In the genomic region with DNA sequence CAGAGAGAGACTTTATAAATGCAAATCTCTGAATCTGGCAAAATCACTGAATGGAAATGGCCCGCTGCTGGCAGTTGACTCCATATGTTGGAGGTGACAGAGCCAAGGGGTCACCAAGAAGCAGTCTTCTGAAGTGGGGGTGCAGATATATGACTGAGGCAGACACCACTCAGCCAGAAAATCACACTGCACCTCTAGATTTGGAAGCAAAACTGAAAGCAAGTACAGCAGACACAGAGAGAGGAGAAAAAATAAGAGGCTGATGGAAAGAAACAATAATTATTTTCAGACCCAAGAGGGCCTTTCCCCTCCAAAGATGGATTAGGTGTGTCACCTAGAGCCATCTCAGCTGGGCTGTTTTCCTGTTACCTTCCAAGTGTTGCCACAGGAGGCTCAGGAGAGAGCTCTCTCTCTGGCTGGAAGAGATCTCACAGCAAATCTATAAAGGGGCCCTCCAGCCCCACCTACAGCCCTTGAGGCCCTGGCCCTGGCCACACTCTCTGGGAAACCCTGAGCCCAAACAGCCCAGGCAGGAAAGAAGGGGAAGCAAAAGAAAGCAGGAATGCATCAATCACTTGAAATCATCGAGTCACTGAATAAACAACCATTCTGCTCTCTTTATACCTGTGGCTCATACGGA, we compare ENCODE assay signal across 17 cellular contexts.
"Had no signal": no experiment of that assay in that cellular context is flagged by ENCODE, and none has a peak within 500 bp of the region (broad histone marks: within the 10 kb centered on the region; RNA-seq: fewer than 3 reads in every experiment).

No MANE protein-coding gene starts in this region.

- H3K9me3 Mint-ChIP-seq: activated naive CD8-positive, alpha-beta T cell treated with anti-CD3 and anti-CD28 coated beads, Interleukin-2, amount 10 ng/mL, durations not matched to agents 7 days and 5 days; stimulated activated naive CD8-positive, alpha-beta T cell treated with anti-CD3 and anti-CD28 coated beads, Interleukin-15, Interleukin-2, amounts not matched to agents 100 ng/mL and 50 ng/mL, for 24 hours had no signal

- H3K36me3 Mint-ChIP-seq: activated naive CD8-positive, alpha-beta T cell treated with anti-CD3 and anti-CD28 coated beads, Interleukin-2, amount 10 ng/mL, durations not matched to agents 7 days and 5 days had no signal

- H3K4me3 Mint-ChIP-seq: activated naive CD8-positive, alpha-beta T cell treated with anti-CD3 and anti-CD28 coated beads, Interleukin-2, amount 10 ng/mL, durations not matched to agents 7 days and 5 days; activated T-cell treated with anti-CD3 and anti-CD28 coated beads, Interleukin-2, amount 50 U/mL, for 72 hours; stimulated activated naive CD8-positive, alpha-beta T cell treated with anti-CD3 and anti-CD28 coated beads, Interleukin-15, Interleukin-2, amounts not matched to agents 100 ng/mL and 50 ng/mL, for 24 hours; T-helper 17 cell had no signal

- DNase-seq: activated CD4-positive, alpha-beta T cell treated with anti-CD3 and anti-CD28 coated beads for 4 hours; activated CD8-positive, alpha-beta memory T cell treated with anti-CD3 and anti-CD28 coated beads, Interleukin-2, amount 50 U/mL, for 48 hours; activated gamma-delta T cell treated with Interleukin-2 at 50 U/mL for 16 hours; activated naive CD8-positive, alpha-beta T cell treated with anti-CD3 and anti-CD28 coated beads, Interleukin-2, amount 10 ng/mL, durations not matched to agents 7 days and 5 days; activated T-cell treated with anti-CD3 and anti-CD28 coated beads, Interleukin-2, amount 50 U/mL, for 72 hours; dorsolateral prefrontal cortex; erythroblast; left ventricle myocardium inferior; mesenchymal stem cell; ovary; spleen; T-helper 17 cell; testis; upper lobe of right lung had no signal

- H3K9me3 ChIP-seq: gastroesophageal sphincter, left ventricle myocardium inferior, ovary, spleen, testis, upper lobe of right lung had no signal

- ATAC-seq: activated T-cell treated with anti-CD3 and anti-CD28 coated beads, Interleukin-2, amount 50 U/mL, for 72 hours; gastroesophageal sphincter; sciatic nerve; T-helper 17 cell; upper lobe of right lung had no signal

- H3K36me3 ChIP-seq: gastroesophageal sphincter, left ventricle myocardium inferior, ovary, spleen, upper lobe of right lung had no signal

- H3K4me1 ChIP-seq: left ventricle myocardium inferior, spleen, testis, upper lobe of right lung had no signal

- H3K4me3 ChIP-seq: gastroesophageal sphincter, left ventricle myocardium inferior, ovary, spleen, testis, upper lobe of right lung had no signal

- H3K27me3 Mint-ChIP-seq: activated naive CD8-positive, alpha-beta T cell treated with anti-CD3 and anti-CD28 coated beads, Interleukin-2, amount 10 ng/mL, durations not matched to agents 7 days and 5 days; T-helper 17 cell had no signal

- H3K4me1 Mint-ChIP-seq: activated naive CD8-positive, alpha-beta T cell treated with anti-CD3 and anti-CD28 coated beads, Interleukin-2, amount 10 ng/mL, durations not matched to agents 7 days and 5 days; T-helper 17 cell had no signal

- H3K27ac Mint-ChIP-seq: activated naive CD8-positive, alpha-beta T cell treated with anti-CD3 and anti-CD28 coated beads, Interleukin-2, amount 10 ng/mL, durations not matched to agents 7 days and 5 days; activated T-cell treated with anti-CD3 and anti-CD28 coated beads, Interleukin-2, amount 50 U/mL, for 72 hours; stimulated activated naive CD8-positive, alpha-beta T cell treated with anti-CD3 and anti-CD28 coated beads, Interleukin-15, Interleukin-2, amounts not matched to agents 100 ng/mL and 50 ng/mL, for 24 hours; T-helper 17 cell had no signal

- H3K27me3 ChIP-seq: dorsolateral prefrontal cortex, gastroesophageal sphincter, ovary, spleen, testis, upper lobe of right lung had no signal

- H3K27ac ChIP-seq: gastroesophageal sphincter, left ventricle myocardium inferior, ovary, spleen, testis, upper lobe of right lung had no signal
